Comparison of ENCODE assay signal across 19 cellular contexts in genomic region chr4:140213736-140214135, GRCh38. TPM values are rescaled to one million over a fixed set of nuclear protein-coding genes. Genes with fewer than 3 reads are reported as not detected.
A peak's percentile ranks its signal among the peaks of the same experiment; 100 is the strongest.
DNase-seq lines count a peak whose midpoint lies in the region; ATAC-seq and TF ChIP-seq lines count a peak whose summit lies in the region.
"Had no signal": no experiment of that assay in that cellular context is flagged by ENCODE, and none has a peak within 500 bp of the region (broad histone marks: within the 10 kb centered on the region; RNA-seq: fewer than 3 reads in every experiment).

No MANE protein-coding gene starts in this region.

- no peaks in the 10 kb centered on the region for H3K9me3 ChIP-seq in Peyer's patch
- H3K9me3 ChIP-seq: stomach had no signal

- TF ChIP-seq POLR2A in Peyer's patch (IDR thresholded peaks at IDR 0.05), result no peak

- H3K36me3 Mint-ChIP-seq in activated T-cell treated with anti-CD3 and anti-CD28 coated beads, Interleukin-2, amount 50 U/mL, for 72 hours (ENCODE audit: insufficient read depth in 2 of 2), result no peaks in the 10 kb centered on the region
- H3K36me3 Mint-ChIP-seq in activated T-cell treated with anti-CD3 and anti-CD28 coated beads, Interleukin-2, amount 50 U/mL, for 24 hours (ENCODE audit: low read depth), result no peaks in the 10 kb centered on the region
- H3K36me3 Mint-ChIP-seq: CD4-positive, CD25-positive, alpha-beta regulatory T cell had no signal

- H3K4me3 Mint-ChIP-seq in activated T-cell treated with anti-CD3 and anti-CD28 coated beads, Interleukin-2, amount 50 U/mL, for 72 hours, result no peak overlapping the region
- H3K4me3 Mint-ChIP-seq in activated T-cell treated with anti-CD3 and anti-CD28 coated beads, Interleukin-2, amount 50 U/mL, for 24 hours, result no peak overlapping the region
- H3K4me3 Mint-ChIP-seq: CD4-positive, CD25-positive, alpha-beta regulatory T cell; T-helper 2 cell treated with Interferon-gamma antibody and Interleukin-4, amounts not matched to agents 5 μg/mL and 100 μg/mL, for 36 hours had no signal

- peaks cover 9% of the 10 kb centered on the region for H3K4me1 Mint-ChIP-seq in activated T-cell treated with anti-CD3 and anti-CD28 coated beads, Interleukin-2, amount 50 U/mL, for 72 hours (ENCODE audit: low read depth)
- peaks cover 5% of the 10 kb centered on the region for H3K4me1 Mint-ChIP-seq in activated T-cell treated with anti-CD3 and anti-CD28 coated beads, Interleukin-2, amount 50 U/mL, for 24 hours (ENCODE audit: low read depth)
- H3K4me1 Mint-ChIP-seq: CD4-positive, CD25-positive, alpha-beta regulatory T cell had no signal

- H3K4me1 ChIP-seq in Peyer's patch, result peaks cover 0 to 26% (median 0%) of the 10 kb centered on the region in 4 donors
- H3K4me1 ChIP-seq: stomach had no signal

- H3K27ac ChIP-seq in Peyer's patch, result peak overlapping the region in 3 of 4 donors; percentile 56 to 88 (median 81)
- H3K27ac ChIP-seq: epithelial cell of prostate had no signal

- no peaks in the 10 kb centered on the region for H3K27me3 ChIP-seq in Peyer's patch
- H3K27me3 ChIP-seq: stomach had no signal

- ATAC-seq in activated T-cell treated with anti-CD3 and anti-CD28 coated beads, Interleukin-2, amount 50 U/mL, for 72 hours (replicated peaks in 1 of 2), result peak; percentile 59 to 64
- ATAC-seq in esophagus mucosa (peak; percentile 67), GM19467 (IDR thresholded peaks at IDR 0.05; ENCODE audit: unreplicated experiment) (no peak)
- ATAC-seq: left cardiac atrium had no signal

- in situ Hi-C loops in ACHN (cut with HindIII; ENCODE audit: low pct_ligation_motif_present, low pct_unique_long_range_greater_than_20kb, low sequenced_read_pairs), result no loop called here

- no peak overlapping the region for H3K4me3 ChIP-seq in Peyer's patch
- no peak overlapping the region for H3K4me3 ChIP-seq in skeletal muscle cell (ENCODE audit: low read depth, low read length)
- H3K4me3 ChIP-seq: stomach had no signal

- H3K27me3 Mint-ChIP-seq in activated T-cell treated with anti-CD3 and anti-CD28 coated beads, Interleukin-2, amount 50 U/mL, for 72 hours (ENCODE audit: low read depth), result peaks cover 14% of the 10 kb centered on the region
- peaks cover 7% of the 10 kb centered on the region for H3K27me3 Mint-ChIP-seq in activated T-cell treated with anti-CD3 and anti-CD28 coated beads, Interleukin-2, amount 50 U/mL, for 24 hours

- DNase-seq in activated T-cell treated with anti-CD3 and anti-CD28 coated beads, Interleukin-2, amount 50 U/mL, for 72 hours, result peak in 1 of 2 donors; percentile 6
- no peak for DNase-seq in activated T-cell treated with anti-CD3 and anti-CD28 coated beads, Interleukin-2, amount 50 U/mL, for 24 hours
- DNase-seq in Peyer's patch (no peak), skeletal muscle cell (ENCODE audit: low read depth) (peak; percentile 40), ACHN (no peak), C1 segment of cervical spinal cord (lab: John Stamatoyannopoulos, UW) (no peak)
- DNase-seq: activated CD4-positive, alpha-beta T cell treated with anti-CD3 and anti-CD28 coated beads for 1 hour; CD4-positive, CD25-positive, alpha-beta regulatory T cell; DMS79; left cardiac atrium; NCI-H1092 treated with DMSO at 0.1 percent for 48 hours; NCI-H2171; NCI-H82; Right ventricle myocardium superior; stomach had no signal

- H3K36me3 ChIP-seq in Peyer's patch, result no peaks in the 10 kb centered on the region
- H3K36me3 ChIP-seq: stomach had no signal

- no peaks in the 10 kb centered on the region for H3K9me3 Mint-ChIP-seq in activated T-cell treated with anti-CD3 and anti-CD28 coated beads, Interleukin-2, amount 50 U/mL, for 72 hours
- no peaks in the 10 kb centered on the region for H3K9me3 Mint-ChIP-seq in activated T-cell treated with anti-CD3 and anti-CD28 coated beads, Interleukin-2, amount 50 U/mL, for 24 hours
- H3K9me3 Mint-ChIP-seq: CD4-positive, CD25-positive, alpha-beta regulatory T cell; T-helper 2 cell treated with Interferon-gamma antibody and Interleukin-4, amounts not matched to agents 5 μg/mL and 100 μg/mL, for 36 hours had no signal

- TF ChIP-seq CTCF in Peyer's patch (IDR thresholded peaks at IDR 0.05), result no peak

- H3K27ac Mint-ChIP-seq in activated T-cell treated with anti-CD3 and anti-CD28 coated beads, Interleukin-2, amount 50 U/mL, for 72 hours, result no peak overlapping the region
- no peak overlapping the region for H3K27ac Mint-ChIP-seq in activated T-cell treated with anti-CD3 and anti-CD28 coated beads, Interleukin-2, amount 50 U/mL, for 24 hours
- H3K27ac Mint-ChIP-seq: CD4-positive, CD25-positive, alpha-beta regulatory T cell; T-helper 2 cell treated with Interferon-gamma antibody and Interleukin-4, amounts not matched to agents 5 μg/mL and 100 μg/mL, for 36 hours had no signal

RNA-seq across cellular contexts. Expression of gene MAML3, which starts 59.8 kb away (rescaled TPM):
- 1 to 10 TPM; 5.3 to 5.5 TPM for total RNA-seq in activated T-cell treated with anti-CD3 and anti-CD28 coated beads, Interleukin-2, amount 50 U/mL, for 72 hours
- total RNA-seq in Peyer's patch (10 to 100 TPM in 3 of 4 donors, 1 to 10 TPM in 1; 6.5 to 44.6 (median 22.1) TPM), esophagus mucosa (7.9 TPM)
